ENCODE assay signal across 1 cellular context in the genomic region with DNA sequence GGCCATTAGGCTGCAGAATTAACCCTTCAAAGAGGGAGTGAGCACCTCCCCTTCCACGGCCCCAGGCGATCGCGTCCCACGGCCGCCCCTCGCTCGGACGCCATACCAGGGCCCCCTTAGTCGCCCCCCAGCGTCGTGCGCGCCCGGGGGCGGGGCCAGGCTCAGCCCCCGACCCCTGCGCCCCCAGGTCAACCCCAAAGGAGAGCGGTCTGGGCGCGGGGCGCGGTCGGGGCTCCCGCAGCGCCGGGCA.
TF ChIP-seq lines count a peak whose summit lies in the region.

No MANE protein-coding gene starts in this region.

TF ChIP-seq in HEK293, 187 proteins besides CTCF, POLR2A, EP300 and RAD21 (continued from another document):
- TF ChIP-seq ZNF660 (tag by site-specific recombination; IDR thresholded peaks at IDR 0.05) (no peak), ZNF76 (tag by site-specific recombination; IDR thresholded peaks at IDR 0.05; ENCODE audit: borderline replicate concordance, low read depth) (no peak), ZNF214 (tag by site-specific recombination; IDR thresholded peaks at IDR 0.05; ENCODE audit: borderline replicate concordance) (no peak), MEIS1 (CRISPR knock-in tag; IDR thresholded peaks at IDR 0.05; ENCODE audit: borderline replicate concordance) (no peak), ZFP3 (tag by site-specific recombination; IDR thresholded peaks at IDR 0.05; ENCODE audit: low read depth) (no peak), ZNF416 (tag by site-specific recombination; IDR thresholded peaks at IDR 0.05) (no peak), ZNF350 (tag by site-specific recombination; IDR thresholded peaks at IDR 0.05) (no peak), ZNF37A (tag by site-specific recombination; IDR thresholded peaks at IDR 0.05) (no peak), ZNF202 (tag by site-specific recombination; IDR thresholded peaks at IDR 0.05; ENCODE audit: borderline replicate concordance) (no peak), ZNF707 (tag by site-specific recombination; IDR thresholded peaks at IDR 0.05) (no peak), ZSCAN16 (tag by site-specific recombination; IDR thresholded peaks at IDR 0.05) (no peak), ZNF248 (tag by site-specific recombination; IDR thresholded peaks at IDR 0.05) (no peak), ZNF48 (tag by site-specific recombination; IDR thresholded peaks at IDR 0.05) (no peak), ZNF311 (tag by site-specific recombination; IDR thresholded peaks at IDR 0.05; ENCODE audit: borderline replicate concordance) (no peak), ZNF501 (tag by site-specific recombination; IDR thresholded peaks at IDR 0.05) (no peak), ZNF157 (tag by site-specific recombination; IDR thresholded peaks at IDR 0.05) (no peak), ZNF560 (tag by site-specific recombination; IDR thresholded peaks at IDR 0.05; ENCODE audit: borderline replicate concordance) (no peak), EGR2 (tag by site-specific recombination; IDR thresholded peaks at IDR 0.05; ENCODE audit: low read depth) (0 out of 2 replicates have a peak, but pooled peaks have one; percentile 1), YY1 (tag by site-specific recombination; IDR thresholded peaks at IDR 0.05) (peak; percentile 52; the same call in 1 of the 2 replicates), ZNF530 (tag by site-specific recombination; IDR thresholded peaks at IDR 0.05; ENCODE audit: low read depth) (no peak), ZNF585B (tag by site-specific recombination; IDR thresholded peaks at IDR 0.05) (no peak), ZNF830 (tag by site-specific recombination; IDR thresholded peaks at IDR 0.05; ENCODE audit: low read depth) (no peak), ZNF629 (tag by site-specific recombination; IDR thresholded peaks at IDR 0.05) (peak; percentile 3; the same call in 1 of the 2 replicates), ZNF624 (tag by site-specific recombination; IDR thresholded peaks at IDR 0.05) (no peak), ZNF621 (tag by site-specific recombination; IDR thresholded peaks at IDR 0.05) (no peak), ZNF426 (tag by site-specific recombination; IDR thresholded peaks at IDR 0.05) (no peak), ZXDB (tag by site-specific recombination; IDR thresholded peaks at IDR 0.05) (no peak), ZNF335 (tag by site-specific recombination; conservative IDR thresholded peaks at IDR 0.05) (no peak; the same call in 1 of the 2 replicates), PRDM1 (tag by site-specific recombination; IDR thresholded peaks at IDR 0.05) (no peak), ZNF600 (tag by site-specific recombination; IDR thresholded peaks at IDR 0.05) (no peak), ZNF777 (tag by site-specific recombination; IDR thresholded peaks at IDR 0.05; ENCODE audit: borderline replicate concordance) (no peak)
- TF ChIP-seq, protein P1, sequence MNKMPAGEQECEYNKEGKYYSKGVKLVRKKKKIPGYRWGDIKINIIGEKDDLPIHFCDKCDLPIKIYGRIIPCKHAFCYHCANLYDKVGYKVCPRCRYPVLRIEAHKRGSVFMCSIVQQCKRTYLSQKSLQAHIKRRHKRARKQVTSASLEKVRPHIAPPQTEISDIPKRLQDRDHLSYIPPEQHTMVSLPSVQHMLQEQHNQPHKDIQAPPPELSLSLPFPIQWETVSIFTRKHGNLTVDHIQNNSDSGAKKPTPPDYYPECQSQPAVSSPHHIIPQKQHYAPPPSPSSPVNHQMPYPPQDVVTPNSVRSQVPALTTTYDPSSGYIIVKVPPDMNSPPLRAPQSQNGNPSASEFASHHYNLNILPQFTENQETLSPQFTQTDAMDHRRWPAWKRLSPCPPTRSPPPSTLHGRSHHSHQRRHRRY (tag by site-specific recombination; IDR thresholded peaks at IDR 0.05) = no peak
- TF ChIP-seq, protein P2, sequence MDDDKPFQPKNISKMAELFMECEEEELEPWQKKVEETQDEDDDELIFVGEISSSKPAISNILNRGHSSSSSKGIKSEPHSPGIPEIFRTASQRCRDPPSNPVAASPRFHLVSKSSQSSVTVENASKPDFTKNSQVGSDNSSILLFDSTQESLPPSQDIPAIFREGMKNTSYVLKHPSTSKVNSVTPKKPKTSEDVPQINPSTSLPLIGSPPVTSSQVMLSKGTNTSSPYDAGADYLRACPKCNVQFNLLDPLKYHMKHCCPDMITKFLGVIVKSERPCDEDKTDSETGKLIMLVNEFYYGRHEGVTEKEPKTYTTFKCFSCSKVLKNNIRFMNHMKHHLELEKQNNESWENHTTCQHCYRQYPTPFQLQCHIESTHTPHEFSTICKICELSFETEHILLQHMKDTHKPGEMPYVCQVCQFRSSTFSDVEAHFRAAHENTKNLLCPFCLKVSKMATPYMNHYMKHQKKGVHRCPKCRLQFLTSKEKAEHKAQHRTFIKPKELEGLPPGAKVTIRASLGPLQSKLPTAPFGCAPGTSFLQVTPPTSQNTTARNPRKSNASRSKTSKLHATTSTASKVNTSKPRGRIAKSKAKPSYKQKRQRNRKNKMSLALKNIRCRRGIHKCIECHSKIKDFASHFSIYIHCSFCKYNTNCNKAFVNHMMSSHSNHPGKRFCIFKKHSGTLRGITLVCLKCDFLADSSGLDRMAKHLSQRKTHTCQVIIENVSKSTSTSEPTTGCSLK (tag by site-specific recombination; IDR thresholded peaks at IDR 0.05) = no peak
- TF ChIP-seq, protein P3, sequence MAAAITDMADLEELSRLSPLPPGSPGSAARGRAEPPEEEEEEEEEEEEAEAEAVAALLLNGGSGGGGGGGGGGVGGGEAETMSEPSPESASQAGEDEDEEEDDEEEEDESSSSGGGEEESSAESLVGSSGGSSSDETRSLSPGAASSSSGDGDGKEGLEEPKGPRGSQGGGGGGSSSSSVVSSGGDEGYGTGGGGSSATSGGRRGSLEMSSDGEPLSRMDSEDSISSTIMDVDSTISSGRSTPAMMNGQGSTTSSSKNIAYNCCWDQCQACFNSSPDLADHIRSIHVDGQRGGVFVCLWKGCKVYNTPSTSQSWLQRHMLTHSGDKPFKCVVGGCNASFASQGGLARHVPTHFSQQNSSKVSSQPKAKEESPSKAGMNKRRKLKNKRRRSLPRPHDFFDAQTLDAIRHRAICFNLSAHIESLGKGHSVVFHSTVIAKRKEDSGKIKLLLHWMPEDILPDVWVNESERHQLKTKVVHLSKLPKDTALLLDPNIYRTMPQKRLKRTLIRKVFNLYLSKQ (tag by site-specific recombination; IDR thresholded peaks at IDR 0.05; ENCODE audit: borderline replicate concordance) = no peak
- TF ChIP-seq, protein P4, sequence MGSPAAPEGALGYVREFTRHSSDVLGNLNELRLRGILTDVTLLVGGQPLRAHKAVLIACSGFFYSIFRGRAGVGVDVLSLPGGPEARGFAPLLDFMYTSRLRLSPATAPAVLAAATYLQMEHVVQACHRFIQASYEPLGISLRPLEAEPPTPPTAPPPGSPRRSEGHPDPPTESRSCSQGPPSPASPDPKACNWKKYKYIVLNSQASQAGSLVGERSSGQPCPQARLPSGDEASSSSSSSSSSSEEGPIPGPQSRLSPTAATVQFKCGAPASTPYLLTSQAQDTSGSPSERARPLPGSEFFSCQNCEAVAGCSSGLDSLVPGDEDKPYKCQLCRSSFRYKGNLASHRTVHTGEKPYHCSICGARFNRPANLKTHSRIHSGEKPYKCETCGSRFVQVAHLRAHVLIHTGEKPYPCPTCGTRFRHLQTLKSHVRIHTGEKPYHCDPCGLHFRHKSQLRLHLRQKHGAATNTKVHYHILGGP (tag by site-specific recombination; IDR thresholded peaks at IDR 0.05) = no peak
- TF ChIP-seq, protein P5, sequence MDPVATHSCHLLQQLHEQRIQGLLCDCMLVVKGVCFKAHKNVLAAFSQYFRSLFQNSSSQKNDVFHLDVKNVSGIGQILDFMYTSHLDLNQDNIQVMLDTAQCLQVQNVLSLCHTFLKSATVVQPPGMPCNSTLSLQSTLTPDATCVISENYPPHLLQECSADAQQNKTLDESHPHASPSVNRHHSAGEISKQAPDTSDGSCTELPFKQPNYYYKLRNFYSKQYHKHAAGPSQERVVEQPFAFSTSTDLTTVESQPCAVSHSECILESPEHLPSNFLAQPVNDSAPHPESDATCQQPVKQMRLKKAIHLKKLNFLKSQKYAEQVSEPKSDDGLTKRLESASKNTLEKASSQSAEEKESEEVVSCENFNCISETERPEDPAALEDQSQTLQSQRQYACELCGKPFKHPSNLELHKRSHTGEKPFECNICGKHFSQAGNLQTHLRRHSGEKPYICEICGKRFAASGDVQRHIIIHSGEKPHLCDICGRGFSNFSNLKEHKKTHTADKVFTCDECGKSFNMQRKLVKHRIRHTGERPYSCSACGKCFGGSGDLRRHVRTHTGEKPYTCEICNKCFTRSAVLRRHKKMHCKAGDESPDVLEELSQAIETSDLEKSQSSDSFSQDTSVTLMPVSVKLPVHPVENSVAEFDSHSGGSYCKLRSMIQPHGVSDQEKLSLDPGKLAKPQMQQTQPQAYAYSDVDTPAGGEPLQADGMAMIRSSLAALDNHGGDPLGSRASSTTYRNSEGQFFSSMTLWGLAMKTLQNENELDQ (tag by site-specific recombination; IDR thresholded peaks at IDR 0.05; ENCODE audit: low read depth) = no peak
- TF ChIP-seq, protein P6, sequence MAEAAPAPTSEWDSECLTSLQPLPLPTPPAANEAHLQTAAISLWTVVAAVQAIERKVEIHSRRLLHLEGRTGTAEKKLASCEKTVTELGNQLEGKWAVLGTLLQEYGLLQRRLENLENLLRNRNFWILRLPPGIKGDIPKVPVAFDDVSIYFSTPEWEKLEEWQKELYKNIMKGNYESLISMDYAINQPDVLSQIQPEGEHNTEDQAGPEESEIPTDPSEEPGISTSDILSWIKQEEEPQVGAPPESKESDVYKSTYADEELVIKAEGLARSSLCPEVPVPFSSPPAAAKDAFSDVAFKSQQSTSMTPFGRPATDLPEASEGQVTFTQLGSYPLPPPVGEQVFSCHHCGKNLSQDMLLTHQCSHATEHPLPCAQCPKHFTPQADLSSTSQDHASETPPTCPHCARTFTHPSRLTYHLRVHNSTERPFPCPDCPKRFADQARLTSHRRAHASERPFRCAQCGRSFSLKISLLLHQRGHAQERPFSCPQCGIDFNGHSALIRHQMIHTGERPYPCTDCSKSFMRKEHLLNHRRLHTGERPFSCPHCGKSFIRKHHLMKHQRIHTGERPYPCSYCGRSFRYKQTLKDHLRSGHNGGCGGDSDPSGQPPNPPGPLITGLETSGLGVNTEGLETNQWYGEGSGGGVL (tag by site-specific recombination; IDR thresholded peaks at IDR 0.05) = no peak
